In genomic region chr3:118277803-118278202, GRCh38 we compare ENCODE assay signal across 26 cellular contexts.
"Had no signal": no experiment of that assay in that cellular context is flagged by ENCODE, and none has a peak within 500 bp of the region (broad histone marks: within the 10 kb centered on the region; RNA-seq: fewer than 3 reads in every experiment).

No MANE protein-coding gene starts in this region.

- H3K4me3 ChIP-seq: stomach, suprapubic skin, testis, thoracic aorta, thyroid gland, tibial artery, tibial nerve, transverse colon, upper lobe of left lung, upper lobe of right lung, uterus, vagina had no signal

- ATAC-seq: stimulated activated effector memory CD8-positive, alpha-beta T cell treated with anti-CD3 and anti-CD28 coated beads, Interleukin-12 subunit alpha, Interleukin-12 subunit beta, amount 100 ng/mL, for 72 hours; stimulated activated memory B cell treated with anti-CD40 and anti-IgM and Interleukin-4, amounts not matched to agents 10 μg/mL and 1 μg/mL and 100 μg/mL, for 72 hours; stimulated activated naive B cell treated with anti-CD40 and anti-IgM and Interleukin-4, amounts not matched to agents 10 μg/mL and 1 μg/mL and 100 μg/mL, for 72 hours; stimulated activated naive CD8-positive, alpha-beta T cell treated with anti-CD3 and anti-CD28 coated beads, Interleukin-15, amount 100 ng/mL, for 72 hours; stimulated activated naive CD8-positive, alpha-beta T cell treated with anti-CD3 and anti-CD28 coated beads, Interleukin-15, Interleukin-2, amounts not matched to agents 100 U/mL and 50 U/mL, for 24 hours; upper lobe of right lung had no signal

- H3K4me1 ChIP-seq: stomach, suprapubic skin, testis, thyroid gland, tibial artery, tibial nerve, transverse colon, upper lobe of left lung, upper lobe of right lung, uterus, vagina had no signal

- H3K27me3 ChIP-seq: stomach, suprapubic skin, testis, thyroid gland, tibial artery, tibial nerve, transverse colon, upper lobe of left lung, upper lobe of right lung, uterus, vagina had no signal

- H3K27ac ChIP-seq: stomach, suprapubic skin, testis, thoracic aorta, thyroid gland, tibial artery, tibial nerve, transverse colon, upper lobe of left lung, upper lobe of right lung, uterus, vagina had no signal

- H3K9me3 ChIP-seq: stomach, suprapubic skin, testis, thoracic aorta, thyroid gland, tibial artery, tibial nerve, transverse colon, upper lobe of left lung, upper lobe of right lung, uterus, vagina had no signal

- DNase-seq: stimulated activated CD4-positive, alpha-beta T cell treated with anti-CD3 and anti-CD28 coated beads, Interleukin-2, amount 100 ng/mL, for 48 hours; stimulated activated CD4-positive, alpha-beta T cell treated with anti-CD3 and anti-CD28 coated beads, Interleukin-4, amount 100 ng/mL, for 1 hour; stimulated activated CD4-positive, alpha-beta T cell treated with anti-CD3 and anti-CD28 coated beads, Interleukin-4, amount 100 ng/mL, for 24 hours; stimulated activated CD4-positive, alpha-beta T cell treated with anti-CD3 and anti-CD28 coated beads, Interleukin-4, amount 100 ng/mL, for 4 hours; stimulated activated CD8-positive, alpha-beta memory T cell treated with anti-CD3 and anti-CD28 coated beads, Interleukin-4, amount 100 ng/mL, for 48 hours; stimulated activated naive B cell treated with anti-CD40 and anti-IgM and Interleukin-4, amounts not matched to agents 10 μg/mL and 1 μg/mL and 100 μg/mL, for 72 hours; stimulated activated naive CD4-positive, alpha-beta T cell; stimulated activated naive CD4-positive, alpha-beta T cell treated with Interleukin-2 at 50 U/mL for 16 hours; stimulated activated naive CD8-positive, alpha-beta T cell treated with anti-CD3 and anti-CD28 coated beads, Interleukin-15, amount 100 ng/mL, for 72 hours; stimulated activated naive CD8-positive, alpha-beta T cell treated with anti-CD3 and anti-CD28 coated beads, Interleukin-15, Interleukin-2, amounts not matched to agents 100 U/mL and 50 U/mL, for 24 hours; stomach; substantia nigra; testis; thyroid gland; tibial artery; transverse colon; trophoblast cell; upper lobe of left lung; upper lobe of right lung; uterus had no signal

- H3K36me3 ChIP-seq: stomach, suprapubic skin, thoracic aorta, thyroid gland, tibial artery, tibial nerve, transverse colon, upper lobe of left lung, upper lobe of right lung, uterus, vagina had no signal
